In genomic region chr1:26744075-26744958, GRCh38 we compare ENCODE assay signal across 9 cellular contexts. TPM values are rescaled to one million over a fixed set of nuclear protein-coding genes. Genes with fewer than 3 reads are reported as not detected.
DNase-seq lines count a peak whose midpoint lies in the region; ATAC-seq and TF ChIP-seq lines count a peak whose summit lies in the region.
"Had no signal": no experiment of that assay in that cellular context is flagged by ENCODE, and none has a peak within 500 bp of the region (broad histone marks: within the 10 kb centered on the region; RNA-seq: fewer than 3 reads in every experiment).

No MANE protein-coding gene starts in this region.

- H3K4me1 Mint-ChIP-seq in progenitor cell of endocrine pancreas (ENCODE audit: low read depth): peaks cover 41% of the 10 kb centered on the region

- no peaks in the 10 kb centered on the region for H3K4me1 ChIP-seq in BE2C

- no peak overlapping the region for H3K4me3 ChIP-seq in BE2C (ENCODE audit: low read depth, low read length)
- H3K4me3 ChIP-seq: SK-N-MC had no signal

- H3K36me3 Mint-ChIP-seq in progenitor cell of endocrine pancreas (ENCODE audit: insufficient read depth): peaks cover 37% of the 10 kb centered on the region

- peak overlapping the region; percentile 87 for H3K27ac Mint-ChIP-seq in progenitor cell of endocrine pancreas

- no peaks in the 10 kb centered on the region for H3K9me3 Mint-ChIP-seq in progenitor cell of endocrine pancreas (ENCODE audit: low read depth)

- no peaks in the 10 kb centered on the region for H3K27me3 ChIP-seq in BE2C

- DNase-seq in BE2C (peak; percentile 61), GM19240 (ENCODE audit: insufficient read length, low spot score) (peak; percentile 69), SHP77 treated with DMSO at 0.1 percent for 48 hours (lab: John Stamatoyannopoulos, UW) (peak; percentile 71), glomerular visceral epithelial cell (ENCODE audit: extremely low spot score) (peak; percentile 53), progenitor cell of endocrine pancreas (ENCODE audit: low spot score, unreplicated experiment) (no peak), ureter (ENCODE audit: low spot score) (peak; percentile 67)
- DNase-seq in activated naive CD4-positive, alpha-beta T cell treated with Interleukin-2 at 50 U/mL for 16 hours: peak; percentile 79

- no peak overlapping the region for H3K4me3 Mint-ChIP-seq in progenitor cell of endocrine pancreas (ENCODE audit: low read depth)

- TF ChIP-seq CTCF in BE2C (IDR thresholded peaks at IDR 0.05; ENCODE audit: low read depth, low read length) (no peak), progenitor cell of endocrine pancreas (IDR thresholded peaks at IDR 0.05; ENCODE audit: unreplicated experiment) (no peak)

- peaks cover 32% of the 10 kb centered on the region for H3K36me3 ChIP-seq in BE2C

- no peaks in the 10 kb centered on the region for H3K9me3 ChIP-seq in BE2C

- ATAC-seq in HG03442 (IDR thresholded peaks at IDR 0.05; ENCODE audit: unreplicated experiment): peak; percentile 96

- no peaks in the 10 kb centered on the region for H3K27me3 Mint-ChIP-seq in progenitor cell of endocrine pancreas

RNA-seq across cellular contexts. Expression of gene PIGV, which starts 43.4 kb away (rescaled TPM):
- 1.1 TPM for polyA plus RNA-seq in BE2C (2012; ENCODE audit: insufficient read depth, insufficient read length, low read depth)
- total RNA-seq in progenitor cell of endocrine pancreas (10.2 and 12.1 TPM in 2 replicates), ureter (17.0 TPM)

RNA-seq across cellular contexts. Expression of gene ARID1A, which starts 48.5 kb away (rescaled TPM):
- 90.2 TPM for polyA plus RNA-seq in BE2C (2012; ENCODE audit: insufficient read depth, insufficient read length, low read depth)
- total RNA-seq in progenitor cell of endocrine pancreas (174 and 186 TPM in 2 replicates), ureter (119 TPM)
